Comparison of ENCODE assay signal across 8 cellular contexts in the genomic region with DNA sequence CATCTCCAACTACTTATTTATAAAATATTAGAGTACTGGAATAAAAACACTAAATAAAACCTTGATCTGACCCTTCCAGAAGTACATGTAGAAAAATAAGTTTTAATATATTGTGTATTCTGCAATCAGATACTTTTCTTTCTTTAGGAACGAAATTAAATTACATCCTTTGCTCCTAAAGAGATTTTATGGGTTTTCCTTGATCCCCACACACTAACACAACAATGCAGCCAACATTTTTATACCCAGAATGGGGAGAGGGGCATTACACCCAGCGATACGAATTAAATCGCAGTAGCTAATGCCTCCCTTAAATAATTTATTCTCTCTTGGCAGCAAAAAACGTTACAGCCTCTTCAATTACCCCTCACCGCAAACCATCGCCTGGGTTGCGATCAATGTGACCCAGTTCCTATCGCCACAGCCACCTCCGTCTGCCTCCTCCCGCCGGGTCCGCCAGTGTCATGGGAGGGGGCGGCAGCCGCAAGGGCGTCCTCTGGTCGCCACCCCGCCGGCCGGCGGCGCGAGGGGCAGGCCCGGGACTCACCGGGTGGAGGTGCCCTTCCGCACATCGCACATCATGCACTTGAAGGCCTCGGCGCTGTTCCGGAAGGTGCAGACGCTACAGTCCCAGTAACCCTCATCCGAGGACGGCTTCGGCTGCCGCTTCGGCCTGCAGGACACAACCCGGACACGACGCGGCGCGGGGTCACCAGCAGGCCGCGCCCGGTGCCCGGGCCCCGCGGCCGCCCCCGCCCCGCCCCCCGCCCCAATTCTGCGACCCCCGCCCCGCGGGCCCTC. TPM values are rescaled to one million over a fixed set of nuclear protein-coding genes. Genes with fewer than 3 reads are reported as not detected.
DNase-seq lines count a peak whose midpoint lies in the region; ATAC-seq and FAIRE-seq lines count a peak whose summit lies in the region.

No MANE protein-coding gene starts in this region.

- peak overlapping the region; percentile 87 for H3K9ac ChIP-seq in muscle layer of colon (ENCODE audit: low read length)

- H3K27ac ChIP-seq in muscle layer of colon (ENCODE audit: low read depth, low read length), result peak overlapping the region; percentile 82

- peak; percentile 68 for FAIRE-seq in HTR-8/SVneo (lab: Jason Lieb, UNC)

- no peaks in the 10 kb centered on the region for H3K36me3 ChIP-seq in muscle layer of colon (ENCODE audit: insufficient read depth, low read length)

- peak overlapping the region; percentile 63 to 76 for H3K4me3 ChIP-seq in muscle layer of colon (ENCODE audit: low read depth in 1 of 2, low read length in 2 of 2)

- peak; percentile 34 for DNase-seq in DMS 273 treated with DMSO at 0.1 percent for 48 hours (lab: John Stamatoyannopoulos, UW)
- peak; percentile 64 for DNase-seq in HTR-8/SVneo (ENCODE audit: insufficient read length, low spot score)
- peak; percentile 88 for DNase-seq in OCI-M1 (lab: John Stamatoyannopoulos, UW)
- DNase-seq in activated T-cell treated with anti-CD3 and anti-CD28 coated beads, Interleukin-2, amount 50 U/mL, for 1 hour, result peak; percentile 74
- peak; percentile 30 for DNase-seq in stimulated activated CD8-positive, alpha-beta memory T cell treated with anti-CD3 and anti-CD28 coated beads, Interleukin-7, amount 100 ng/mL, for 24 hours (ENCODE audit: low read depth)

- no peaks in the 10 kb centered on the region for H3K9me3 ChIP-seq in muscle layer of colon (ENCODE audit: low read length)

- H3K4me1 ChIP-seq in muscle layer of colon (ENCODE audit: insufficient read depth, low read length), result peaks cover 22% of the 10 kb centered on the region

- peak; percentile 77 for ATAC-seq in GM21381 (IDR thresholded peaks at IDR 0.05; ENCODE audit: unreplicated experiment)
- ATAC-seq in esophagus mucosa, result peak; percentile 89

- H3K27me3 ChIP-seq in muscle layer of colon (ENCODE audit: control insufficient read depth in 1 of 2, insufficient read depth in 2 of 2, low read length in 2 of 2), result no peaks in the 10 kb centered on the region

RNA-seq across cellular contexts. Expression of gene YAF2, which starts 0.8 kb away (rescaled TPM):
- 18.0 TPM for total RNA-seq in esophagus mucosa

Comparison
In these comparisons a context has a peak if more than half of its experiments do, and no peak if none do; other contexts are left out.
1. Peak in every context shown above with its lines: DNase-seq, ATAC-seq, H3K4me3 ChIP-seq and H3K27ac ChIP-seq.
2. DNase-seq: peak in every context shown above with its lines; median percentile 88 in OCI-M1; 74 in activated T-cell treated with anti-CD3 and anti-CD28 coated beads, Interleukin-2, amount 50 U/mL, for 1 hour; 64 in HTR-8/SVneo; 34 in DMS 273 treated with DMSO at 0.1 percent for 48 hours; 30 in stimulated activated CD8-positive, alpha-beta memory T cell treated with anti-CD3 and anti-CD28 coated beads, Interleukin-7, amount 100 ng/mL, for 24 hours.